In the genomic region with DNA sequence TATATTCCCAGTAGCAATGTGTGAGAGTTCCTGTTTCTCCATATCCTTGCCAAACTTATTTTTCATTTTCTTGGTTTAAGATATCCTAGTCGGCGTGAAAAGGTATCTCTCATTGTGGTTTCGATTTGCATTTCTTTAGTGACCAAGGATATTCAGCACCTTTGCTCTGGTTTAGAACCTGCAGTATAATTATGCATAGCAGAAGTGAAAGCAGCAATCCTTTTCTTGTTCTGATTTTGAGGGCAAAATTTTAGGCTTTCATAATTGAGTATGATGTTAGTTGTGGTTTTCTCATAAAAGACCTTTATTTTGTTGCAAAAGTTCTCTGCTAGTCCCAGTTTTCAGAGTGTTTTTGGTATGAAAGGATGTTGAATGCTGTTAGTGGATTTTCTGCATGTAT, we compare ENCODE assay signal across 8 cellular contexts.
A peak's percentile ranks its signal among the peaks of the same experiment; 100 is the strongest.
DNase-seq lines count a peak whose midpoint lies in the region; ATAC-seq lines count a peak whose summit lies in the region.

No MANE protein-coding gene starts in this region.

- H3K27me3 Mint-ChIP-seq in activated CD8-positive, alpha-beta memory T cell treated with anti-CD3 and anti-CD28 coated beads, Interleukin-2, amount 10 ng/mL, durations not matched to agents 7 days and 5 days: no peaks in the 10 kb centered on the region
- H3K27me3 Mint-ChIP-seq in stimulated activated memory B cell treated with anti-CD40 and anti-IgM and Interleukin-4, amounts not matched to agents 10 μg/mL and 1 μg/mL and 100 μg/mL, for 72 hours: peaks cover 27% of the 10 kb centered on the region

- DNase-seq in activated CD8-positive, alpha-beta memory T cell treated with anti-CD3 and anti-CD28 coated beads, Interleukin-2, amount 10 ng/mL, durations not matched to agents 7 days and 5 days: no peak
- no peak for DNase-seq in activated CD8-positive, alpha-beta memory T cell treated with anti-CD3 and anti-CD28 coated beads for 24 hours
- no peak for DNase-seq in NCI-H2227 (lab: John Stamatoyannopoulos, UW; ENCODE audit: unreplicated experiment)
- DNase-seq in activated effector memory CD4-positive, alpha-beta T cell treated with anti-CD3 and anti-CD28 coated beads, Interleukin-2, amount 50 U/mL, for 16 hours: no peak
- no peak for DNase-seq in stimulated activated CD4-positive, alpha-beta T cell treated with anti-CD3 and anti-CD28 coated beads, Interleukin-15, amount 100 ng/mL, for 24 hours

- peaks cover 28% of the 10 kb centered on the region for H3K4me1 Mint-ChIP-seq in activated CD8-positive, alpha-beta memory T cell treated with anti-CD3 and anti-CD28 coated beads, Interleukin-2, amount 10 ng/mL, durations not matched to agents 7 days and 5 days
- peaks cover 28% of the 10 kb centered on the region for H3K4me1 Mint-ChIP-seq in stimulated activated memory B cell treated with anti-CD40 and anti-IgM and Interleukin-4, amounts not matched to agents 10 μg/mL and 1 μg/mL and 100 μg/mL, for 72 hours

- no peak overlapping the region for H3K27ac Mint-ChIP-seq in activated CD8-positive, alpha-beta memory T cell treated with anti-CD3 and anti-CD28 coated beads, Interleukin-2, amount 10 ng/mL, durations not matched to agents 7 days and 5 days
- no peak overlapping the region for H3K27ac Mint-ChIP-seq in stimulated activated memory B cell treated with anti-CD40 and anti-IgM and Interleukin-4, amounts not matched to agents 10 μg/mL and 1 μg/mL and 100 μg/mL, for 72 hours

- H3K36me3 Mint-ChIP-seq in activated CD8-positive, alpha-beta memory T cell treated with anti-CD3 and anti-CD28 coated beads, Interleukin-2, amount 10 ng/mL, durations not matched to agents 7 days and 5 days: peaks cover 4% of the 10 kb centered on the region
- no peaks in the 10 kb centered on the region for H3K36me3 Mint-ChIP-seq in stimulated activated memory B cell treated with anti-CD40 and anti-IgM and Interleukin-4, amounts not matched to agents 10 μg/mL and 1 μg/mL and 100 μg/mL, for 72 hours

- ATAC-seq in activated CD8-positive, alpha-beta memory T cell treated with anti-CD3 and anti-CD28 coated beads, Interleukin-2, amount 10 ng/mL, durations not matched to agents 7 days and 5 days: peak; percentile 49
- peak; percentile 85 for ATAC-seq in GM21786 (IDR thresholded peaks at IDR 0.05; ENCODE audit: unreplicated experiment)
- peak; percentile 88 for ATAC-seq in HG03460 (IDR thresholded peaks at IDR 0.05; ENCODE audit: unreplicated experiment)
- peak; percentile 82 for ATAC-seq in stimulated activated memory B cell treated with anti-CD40 and anti-IgM and Interleukin-4, amounts not matched to agents 10 μg/mL and 1 μg/mL and 100 μg/mL, for 72 hours

- CTCF ChIA-PET in activated CD8-positive, alpha-beta memory T cell treated with anti-CD3 and anti-CD28 coated beads, Interleukin-2, amount 10 ng/mL, durations not matched to agents 7 days and 5 days (lab: Charles Lee): no interaction called here

- peaks cover 3% of the 10 kb centered on the region for H3K9me3 Mint-ChIP-seq in activated CD8-positive, alpha-beta memory T cell treated with anti-CD3 and anti-CD28 coated beads, Interleukin-2, amount 10 ng/mL, durations not matched to agents 7 days and 5 days (ENCODE audit: low read depth)
- H3K9me3 Mint-ChIP-seq in stimulated activated memory B cell treated with anti-CD40 and anti-IgM and Interleukin-4, amounts not matched to agents 10 μg/mL and 1 μg/mL and 100 μg/mL, for 72 hours: peaks cover 3% of the 10 kb centered on the region

- peak overlapping the region; percentile 42 for H3K4me3 Mint-ChIP-seq in activated CD8-positive, alpha-beta memory T cell treated with anti-CD3 and anti-CD28 coated beads, Interleukin-2, amount 10 ng/mL, durations not matched to agents 7 days and 5 days
- peak overlapping the region; percentile 59 for H3K4me3 Mint-ChIP-seq in stimulated activated memory B cell treated with anti-CD40 and anti-IgM and Interleukin-4, amounts not matched to agents 10 μg/mL and 1 μg/mL and 100 μg/mL, for 72 hours
